In genomic region chr1:84078824-84079167, GRCh38 we compare ENCODE assay signal across 8 cellular contexts.
A peak's percentile ranks its signal among the peaks of the same experiment; 100 is the strongest.
DNase-seq lines count a peak whose midpoint lies in the region; TF ChIP-seq lines count a peak whose summit lies in the region.

No MANE protein-coding gene starts in this region.

- H3K9ac ChIP-seq in BLaER1, result peak overlapping the region; percentile 79; the same call in 1 of the 2 replicates
- peak overlapping the region; percentile 49 to 67 for H3K9ac ChIP-seq in duodenal mucosa (ENCODE audit: low read depth in 1 of 2, low read length in 2 of 2)
- H3K9ac ChIP-seq in neural cell (ENCODE audit: low read length), result peak overlapping the region; percentile 91

- DNase-seq in KBM-7, result peak; percentile 20
- no peak for DNase-seq in GM13976 (ENCODE audit: low spot score)
- no peak for DNase-seq in activated gamma-delta T cell (lab: John Stamatoyannopoulos, UW)
- DNase-seq in cerebellar cortex (ENCODE audit: low spot score), result no peak
- DNase-seq in NCI-H1092 treated with DMSO at 0.1 percent for 48 hours (lab: John Stamatoyannopoulos, UW), result no peak

- H3K9me3 ChIP-seq in BLaER1 (peaks cover 14% of the 10 kb centered on the region), duodenal mucosa (ENCODE audit: control insufficient read depth in 1 of 2, low read length in 2 of 2) (no peaks in the 10 kb centered on the region), neural cell (ENCODE audit: low read length) (no peaks in the 10 kb centered on the region)

- H3F3A ChIP-seq in neural cell (ENCODE audit: insufficient read depth, low read length, poor library complexity, severe bottlenecking), result no peaks in the 10 kb centered on the region

- H3K9me2 ChIP-seq in neural cell (ENCODE audit: insufficient read depth, low read length), result no peaks in the 10 kb centered on the region

- H3K79me2 ChIP-seq in neural cell (replicated peaks; ENCODE audit: insufficient read depth, low read length), result peaks cover 73% of the 10 kb centered on the region

- no peak for TF ChIP-seq EP300 in neural cell (conservative IDR thresholded peaks at IDR 0.05; ENCODE audit: poor library complexity, severe bottlenecking)

- no peaks in the 10 kb centered on the region for H3K4me1 ChIP-seq in BLaER1
- peaks cover 5 to 12% of the 10 kb centered on the region in 2 donors for H3K4me1 ChIP-seq in duodenal mucosa (ENCODE audit: control insufficient read depth in 1 of 2, insufficient read depth in 2 of 2, low read length in 2 of 2)

- peak overlapping the region; percentile 66 for H3K4me2 ChIP-seq in BLaER1
- peak overlapping the region; percentile 81 for H3K4me2 ChIP-seq in neural cell (ENCODE audit: low read length)

- in situ Hi-C loops in KBM-7 (cut with MboI; ENCODE audit: low pct_unique_long_range_greater_than_20kb, low sequenced_read_pairs) (no loop called here), GM13976 (cut with MboI; ENCODE audit: low sequenced_read_pairs, unreplicated experiment) (no loop called here)

- no peak overlapping the region for H2AFZ ChIP-seq in neural cell (ENCODE audit: low read depth, low read length)

- H4K20me1 ChIP-seq in BLaER1 (no peaks in the 10 kb centered on the region), neural cell (ENCODE audit: insufficient read depth) (no peaks in the 10 kb centered on the region)

- H3K27ac ChIP-seq in BLaER1 (no peak overlapping the region), duodenal mucosa (ENCODE audit: low read depth, low read length) (no peak overlapping the region), neural cell (ENCODE audit: low read length) (peak overlapping the region; percentile 84)

- TF ChIP-seq CTCF in neural cell (IDR thresholded peaks at IDR 0.05; ENCODE audit: poor library complexity, severe bottlenecking) (no peak), GM13976 (IDR thresholded peaks at IDR 0.05; ENCODE audit: borderline replicate concordance, control extremely low read depth, extremely low read depth, insufficient read depth, missing control alignments) (no peak)

- H3K27me3 ChIP-seq in BLaER1, result no peaks in the 10 kb centered on the region
- H3K27me3 ChIP-seq in duodenal mucosa (ENCODE audit: control insufficient read depth in 1 of 2, insufficient read depth in 2 of 2, low read length in 2 of 2), result peaks cover 2 to 14% of the 10 kb centered on the region in 2 donors
- no peaks in the 10 kb centered on the region for H3K27me3 ChIP-seq in neural cell (ENCODE audit: insufficient read depth, low read depth, low read length)

- no peaks in the 10 kb centered on the region for H3K36me3 ChIP-seq in BLaER1
- H3K36me3 ChIP-seq in duodenal mucosa (ENCODE audit: control insufficient read depth in 1 of 2, insufficient read depth in 2 of 2, low read length in 2 of 2), result no peaks in the 10 kb centered on the region
- no peaks in the 10 kb centered on the region for H3K36me3 ChIP-seq in neural cell (ENCODE audit: insufficient read depth, low read length)

- TF ChIP-seq RAD21 in neural cell (conservative IDR thresholded peaks at IDR 0.05), result no peak

- H3K4me3 ChIP-seq in BLaER1 (peak overlapping the region; percentile 76), duodenal mucosa (ENCODE audit: low read depth in 1 of 2, low read length in 2 of 2) (peak overlapping the region; percentile 66 to 83), neural cell (ENCODE audit: low read length) (peak overlapping the region; percentile 88)

TF ChIP-seq in neural cell, 6 proteins besides CTCF, POLR2A, EP300 and RAD21:
- TF ChIP-seq, protein P1, sequence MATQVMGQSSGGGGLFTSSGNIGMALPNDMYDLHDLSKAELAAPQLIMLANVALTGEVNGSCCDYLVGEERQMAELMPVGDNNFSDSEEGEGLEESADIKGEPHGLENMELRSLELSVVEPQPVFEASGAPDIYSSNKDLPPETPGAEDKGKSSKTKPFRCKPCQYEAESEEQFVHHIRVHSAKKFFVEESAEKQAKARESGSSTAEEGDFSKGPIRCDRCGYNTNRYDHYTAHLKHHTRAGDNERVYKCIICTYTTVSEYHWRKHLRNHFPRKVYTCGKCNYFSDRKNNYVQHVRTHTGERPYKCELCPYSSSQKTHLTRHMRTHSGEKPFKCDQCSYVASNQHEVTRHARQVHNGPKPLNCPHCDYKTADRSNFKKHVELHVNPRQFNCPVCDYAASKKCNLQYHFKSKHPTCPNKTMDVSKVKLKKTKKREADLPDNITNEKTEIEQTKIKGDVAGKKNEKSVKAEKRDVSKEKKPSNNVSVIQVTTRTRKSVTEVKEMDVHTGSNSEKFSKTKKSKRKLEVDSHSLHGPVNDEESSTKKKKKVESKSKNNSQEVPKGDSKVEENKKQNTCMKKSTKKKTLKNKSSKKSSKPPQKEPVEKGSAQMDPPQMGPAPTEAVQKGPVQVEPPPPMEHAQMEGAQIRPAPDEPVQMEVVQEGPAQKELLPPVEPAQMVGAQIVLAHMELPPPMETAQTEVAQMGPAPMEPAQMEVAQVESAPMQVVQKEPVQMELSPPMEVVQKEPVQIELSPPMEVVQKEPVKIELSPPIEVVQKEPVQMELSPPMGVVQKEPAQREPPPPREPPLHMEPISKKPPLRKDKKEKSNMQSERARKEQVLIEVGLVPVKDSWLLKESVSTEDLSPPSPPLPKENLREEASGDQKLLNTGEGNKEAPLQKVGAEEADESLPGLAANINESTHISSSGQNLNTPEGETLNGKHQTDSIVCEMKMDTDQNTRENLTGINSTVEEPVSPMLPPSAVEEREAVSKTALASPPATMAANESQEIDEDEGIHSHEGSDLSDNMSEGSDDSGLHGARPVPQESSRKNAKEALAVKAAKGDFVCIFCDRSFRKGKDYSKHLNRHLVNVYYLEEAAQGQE (IDR thresholded peaks at IDR 0.05; ENCODE audit: borderline replicate concordance), result no peak
- TF ChIP-seq TAF1 (IDR thresholded peaks at IDR 0.05; ENCODE audit: low read depth) (no peak), POLR2AphosphoS5 (IDR thresholded peaks at IDR 0.05) (no peak), MXI1 (conservative IDR thresholded peaks at IDR 0.05; ENCODE audit: poor library complexity, severe bottlenecking) (no peak), SMC3 (conservative IDR thresholded peaks at IDR 0.05; ENCODE audit: poor library complexity) (no peak), EZH2 (IDR thresholded peaks at IDR 0.05; ENCODE audit: borderline replicate concordance, insufficient read depth, low read length, poor library complexity, severe bottlenecking) (no peak)
